ENCODE assay signal across 26 cellular contexts in genomic region chr1:165011947-165012346, GRCh38.
"Had no signal": no experiment of that assay in that cellular context is flagged by ENCODE, and none has a peak within 500 bp of the region (broad histone marks: within the 10 kb centered on the region; RNA-seq: fewer than 3 reads in every experiment).

No MANE protein-coding gene starts in this region.

- H3K36me3 ChIP-seq: gastroesophageal sphincter, heart left ventricle, ovary, sigmoid colon, spleen had no signal

- H3K4me1 ChIP-seq: foreskin keratinocyte, spleen had no signal

- H3K27ac ChIP-seq: epithelial cell of prostate, foreskin keratinocyte, skin epidermis, spleen had no signal

- ATAC-seq: effector memory CD8-positive, alpha-beta T cell; esophagus mucosa; foreskin keratinocyte; gastroesophageal sphincter; left colon; naive thymus-derived CD8-positive, alpha-beta T cell; stimulated activated naive B cell treated with anti-CD40 and anti-IgM and Interleukin-4, amounts not matched to agents 10 μg/mL and 1 μg/mL and 100 μg/mL, for 72 hours had no signal

- H3K9me3 ChIP-seq: gastroesophageal sphincter, ovary, sigmoid colon had no signal

- DNase-seq: caudate nucleus; cerebellar nuclear complex; cortex of kidney; effector memory CD8-positive, alpha-beta T cell; foreskin keratinocyte; heart left ventricle; hypothalamus; immature natural killer cell; islet precursor cell; kidney glomerular epithelial cell; left colon; mesendoderm; midbrain; naive thymus-derived CD8-positive, alpha-beta T cell; occipital lobe; ovary; sigmoid colon; spleen; stimulated activated CD4-positive, alpha-beta T cell treated with anti-CD3 and anti-CD28 coated beads, Interleukin-15, amount 100 ng/mL, for 24 hours; stimulated activated CD4-positive, alpha-beta T cell treated with anti-CD3 and anti-CD28 coated beads, Interleukin-2, amount 100 ng/mL, for 48 hours; stimulated activated naive B cell treated with anti-CD40 and anti-IgM and Interleukin-4, amounts not matched to agents 10 μg/mL and 1 μg/mL and 100 μg/mL, for 72 hours; trophoblast cell had no signal

- H3K27me3 ChIP-seq: foreskin keratinocyte, gastroesophageal sphincter, heart left ventricle, ovary, sigmoid colon, spleen had no signal

- H3K4me3 ChIP-seq: gastroesophageal sphincter, heart left ventricle, ovary, sigmoid colon, skin epidermis, spleen had no signal
